Comparison of ENCODE assay signal across 17 cellular contexts in the genomic region with DNA sequence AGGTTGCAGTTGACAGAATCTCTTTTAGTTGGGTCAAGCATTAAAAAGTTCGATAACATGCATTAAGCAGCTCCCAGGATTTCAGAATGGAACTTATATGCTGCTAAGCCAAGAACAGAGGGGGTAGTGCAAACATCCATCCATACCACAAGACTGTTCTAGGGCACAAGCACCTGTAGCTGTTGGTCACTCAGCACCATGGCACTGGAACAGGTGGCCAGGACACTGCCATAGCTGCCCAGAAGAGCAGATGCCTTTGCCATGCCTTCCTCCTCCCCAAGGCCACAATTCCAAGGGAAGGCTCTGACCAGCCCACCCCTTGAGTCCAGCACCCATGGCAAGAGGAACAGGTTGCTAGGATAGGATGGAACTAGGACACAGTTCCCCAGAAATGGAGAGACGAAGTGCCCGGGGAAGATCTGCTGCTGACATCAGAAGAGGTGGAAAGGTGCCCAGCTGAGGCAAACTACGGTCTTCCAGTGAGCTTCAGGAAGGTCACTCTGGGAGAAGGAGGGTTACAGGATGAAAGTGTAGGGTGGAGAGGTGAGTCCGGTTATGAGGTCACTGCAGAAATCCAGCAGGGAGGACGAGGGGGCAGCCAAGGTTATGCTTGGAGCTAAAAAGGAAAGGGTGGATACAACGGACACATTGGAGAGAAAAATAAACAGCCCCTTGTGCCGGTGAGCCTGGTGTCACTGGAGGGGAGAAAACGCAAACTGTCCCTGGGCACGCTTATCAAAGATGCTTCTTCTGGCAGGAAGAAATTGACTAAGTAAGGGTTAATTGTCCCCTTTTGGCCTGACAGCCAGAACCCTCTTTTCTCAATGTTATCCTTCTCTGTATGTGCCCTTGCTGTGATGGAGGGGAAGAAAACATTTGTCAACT. TPM values are rescaled to one million over a fixed set of nuclear protein-coding genes. Genes with fewer than 3 reads are reported as not detected.
A peak's percentile ranks its signal among the peaks of the same experiment; 100 is the strongest.
DNase-seq lines count a peak whose midpoint lies in the region; ATAC-seq and TF ChIP-seq lines count a peak whose summit lies in the region.
"Had no signal": no experiment of that assay in that cellular context is flagged by ENCODE, and none has a peak within 500 bp of the region (broad histone marks: within the 10 kb centered on the region; RNA-seq: fewer than 3 reads in every experiment).

No MANE protein-coding gene starts in this region.

- no peak overlapping the region for H3K4me3 ChIP-seq in esophagus muscularis mucosa
- H3K4me3 ChIP-seq: HAP-1 had no signal

- DNase-seq in activated CD8-positive, alpha-beta memory T cell treated with anti-CD3 and anti-CD28 coated beads, Interleukin-2, amount 10 ng/mL, durations not matched to agents 7 days and 5 days: peak; percentile 8
- DNase-seq in activated CD8-positive, alpha-beta memory T cell treated with anti-CD3 and anti-CD28 coated beads, Interleukin-2, amount 50 U/mL, for 48 hours: no peak
- peak; percentile 88 for DNase-seq in esophagus muscularis mucosa (ENCODE audit: extremely low spot score)
- DNase-seq in osteocyte (ENCODE audit: extremely low spot score, unreplicated experiment): peak; percentile 57
- no peak for DNase-seq in D341Med (ENCODE audit: low spot score)
- DNase-seq in DMS 273 (lab: John Stamatoyannopoulos, UW; ENCODE audit: unreplicated experiment): no peak
- no peak for DNase-seq in SHP77 (lab: John Stamatoyannopoulos, UW)
- no peak for DNase-seq in foreskin keratinocyte
- DNase-seq: Caco-2; CD8-positive, alpha-beta memory T cell; DMS79 treated with DMSO at 0.1 percent for 48 hours; GDM1; GOT3 had no signal

- CTCF ChIA-PET in activated CD8-positive, alpha-beta memory T cell treated with anti-CD3 and anti-CD28 coated beads, Interleukin-2, amount 10 ng/mL, durations not matched to agents 7 days and 5 days (lab: Charles Lee): no interaction called here

- H3K27ac Mint-ChIP-seq in activated CD8-positive, alpha-beta memory T cell treated with anti-CD3 and anti-CD28 coated beads, Interleukin-2, amount 10 ng/mL, durations not matched to agents 7 days and 5 days: no peak overlapping the region
- no peak overlapping the region for H3K27ac Mint-ChIP-seq in osteocyte (ENCODE audit: unreplicated experiment)
- H3K27ac Mint-ChIP-seq: CD8-positive, alpha-beta memory T cell; IgD-negative memory B cell had no signal

- H3K36me3 ChIP-seq in esophagus muscularis mucosa: no peaks in the 10 kb centered on the region
- H3K36me3 ChIP-seq: HAP-1 had no signal

- H3K27ac ChIP-seq in esophagus muscularis mucosa (replicated peaks in 1 of 4) (no peak overlapping the region), foreskin keratinocyte (no peak overlapping the region)
- H3K27ac ChIP-seq: 22Rv1 had no signal

- peaks cover 0 to 4% (median 0%) of the 10 kb centered on the region in 4 donors for H3K9me3 ChIP-seq in esophagus muscularis mucosa
- H3K9me3 ChIP-seq: HAP-1 had no signal

- 52% methylated on average over 10 of the region's 10 CpGs for WGBS in esophagus muscularis mucosa

- no peak for TF ChIP-seq EP300 in esophagus muscularis mucosa (IDR thresholded peaks at IDR 0.05)

- H3K4me1 ChIP-seq in esophagus muscularis mucosa (no peaks in the 10 kb centered on the region), foreskin keratinocyte (no peaks in the 10 kb centered on the region)
- H3K4me1 ChIP-seq: Caco-2, HAP-1 had no signal

- H3K9me3 Mint-ChIP-seq in activated CD8-positive, alpha-beta memory T cell treated with anti-CD3 and anti-CD28 coated beads, Interleukin-2, amount 10 ng/mL, durations not matched to agents 7 days and 5 days (ENCODE audit: low read depth): no peaks in the 10 kb centered on the region
- H3K9me3 Mint-ChIP-seq in osteocyte (ENCODE audit: unreplicated experiment): no peaks in the 10 kb centered on the region

- peaks cover 0 to 70% (median 0%) of the 10 kb centered on the region in 4 donors for H3K27me3 ChIP-seq in esophagus muscularis mucosa
- peaks cover 22% of the 10 kb centered on the region for H3K27me3 ChIP-seq in foreskin keratinocyte

- TF ChIP-seq POLR2A in esophagus muscularis mucosa (IDR thresholded peaks at IDR 0.05; ENCODE audit: low read depth): no peak

- ATAC-seq in activated CD8-positive, alpha-beta memory T cell treated with anti-CD3 and anti-CD28 coated beads, Interleukin-2, amount 10 ng/mL, durations not matched to agents 7 days and 5 days: no peak
- ATAC-seq in foreskin keratinocyte: no peak

- H3K36me3 Mint-ChIP-seq in activated CD8-positive, alpha-beta memory T cell treated with anti-CD3 and anti-CD28 coated beads, Interleukin-2, amount 10 ng/mL, durations not matched to agents 7 days and 5 days: no peaks in the 10 kb centered on the region
- H3K36me3 Mint-ChIP-seq in osteocyte (ENCODE audit: unreplicated experiment): no peaks in the 10 kb centered on the region
- H3K36me3 Mint-ChIP-seq: CD8-positive, alpha-beta memory T cell had no signal

- no peaks in the 10 kb centered on the region for H3K4me1 Mint-ChIP-seq in activated CD8-positive, alpha-beta memory T cell treated with anti-CD3 and anti-CD28 coated beads, Interleukin-2, amount 10 ng/mL, durations not matched to agents 7 days and 5 days
- no peaks in the 10 kb centered on the region for H3K4me1 Mint-ChIP-seq in osteocyte (ENCODE audit: unreplicated experiment)
- H3K4me1 Mint-ChIP-seq: CD8-positive, alpha-beta memory T cell; IgD-negative memory B cell had no signal

- no peaks in the 10 kb centered on the region for H3K27me3 Mint-ChIP-seq in activated CD8-positive, alpha-beta memory T cell treated with anti-CD3 and anti-CD28 coated beads, Interleukin-2, amount 10 ng/mL, durations not matched to agents 7 days and 5 days
- H3K27me3 Mint-ChIP-seq in osteocyte (ENCODE audit: unreplicated experiment): peaks cover 12% of the 10 kb centered on the region

- no peak for TF ChIP-seq CTCF in esophagus muscularis mucosa (IDR thresholded peaks at IDR 0.05)
- TF ChIP-seq CTCF in osteocyte (IDR thresholded peaks at IDR 0.05): no peak
- no peak for TF ChIP-seq CTCF in foreskin keratinocyte (conservative IDR thresholded peaks at IDR 0.05)

- H3K4me3 Mint-ChIP-seq in activated CD8-positive, alpha-beta memory T cell treated with anti-CD3 and anti-CD28 coated beads, Interleukin-2, amount 10 ng/mL, durations not matched to agents 7 days and 5 days: no peak overlapping the region
- no peak overlapping the region for H3K4me3 Mint-ChIP-seq in osteocyte (ENCODE audit: unreplicated experiment)
- H3K4me3 Mint-ChIP-seq: CD8-positive, alpha-beta memory T cell; IgD-negative memory B cell had no signal

- intact Hi-C loops in esophagus muscularis mucosa (cut with DNase I): no loop called here

RNA-seq across cellular contexts. Expression of a gene that starts 41.9 kb away (rescaled TPM):
- not detected for total RNA-seq in activated CD8-positive, alpha-beta memory T cell treated with anti-CD3 and anti-CD28 coated beads, Interleukin-2, amount 10 ng/mL, durations not matched to agents 7 days and 5 days
- total RNA-seq in esophagus muscularis mucosa: not detected
- not detected in 2 replicates for total RNA-seq in osteocyte
- total RNA-seq in foreskin keratinocyte: not detected in 2 replicates
- polyA plus RNA-seq in foreskin keratinocyte: not detected in 2 replicates
- total RNA-seq: Caco-2; CD8-positive, alpha-beta memory T cell had no signal
- polyA plus RNA-seq: BJ; CD8-positive, alpha-beta memory T cell; IgD-negative memory B cell had no signal

Comparison
In these comparisons a context has a peak if more than half of its experiments do, and no peak if none do; other contexts are left out.
1. DNase-seq: peak in activated CD8-positive, alpha-beta memory T cell treated with anti-CD3 and anti-CD28 coated beads, Interleukin-2, amount 10 ng/mL, durations not matched to agents 7 days and 5 days (single experiment), esophagus muscularis mucosa (single experiment) and osteocyte (single experiment); none in activated CD8-positive, alpha-beta memory T cell treated with anti-CD3 and anti-CD28 coated beads, Interleukin-2, amount 50 U/mL, for 48 hours (single experiment), D341Med (single experiment), DMS 273 (single experiment), SHP77 (0 of 2) and foreskin keratinocyte (0 of 2).